In the genomic region with DNA sequence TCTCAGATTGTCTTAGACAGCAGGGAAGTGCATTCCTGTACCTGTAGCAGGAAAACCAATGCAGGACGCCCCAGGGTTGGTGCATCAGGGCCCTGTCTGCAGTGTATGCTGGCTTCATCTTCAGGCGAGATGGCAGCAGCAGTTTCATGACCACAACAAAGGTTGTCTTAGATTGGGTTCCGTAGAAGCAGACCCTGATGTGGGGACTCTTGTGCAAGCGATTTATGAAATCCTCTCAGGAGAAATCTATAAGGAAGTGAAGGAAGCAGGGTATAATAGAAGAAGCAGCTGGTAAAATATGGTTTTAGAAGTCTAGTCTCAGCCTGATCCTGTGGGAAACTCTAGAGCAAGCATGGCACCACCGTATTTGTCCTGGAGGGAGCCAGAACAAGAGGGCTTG, we compare ENCODE assay signal across 19 cellular contexts.
"Had no signal": no experiment of that assay in that cellular context is flagged by ENCODE, and none has a peak within 500 bp of the region (broad histone marks: within the 10 kb centered on the region; RNA-seq: fewer than 3 reads in every experiment).

No MANE protein-coding gene starts in this region.

- DNase-seq: activated CD4-positive, alpha-beta memory T cell treated with anti-CD3 and anti-CD28 coated beads for 36 hours; activated CD4-positive, alpha-beta T cell treated with anti-CD3 and anti-CD28 coated beads for 36 hours; activated naive CD4-positive, alpha-beta T cell; activated naive CD8-positive, alpha-beta T cell treated with anti-CD3 and anti-CD28 coated beads for 36 hours; activated T-cell treated with anti-CD3 and anti-CD28 coated beads for 4 hours; amniotic stem cell; effector memory CD8-positive, alpha-beta T cell; esophagus squamous epithelium; immature natural killer cell; mesenchymal stem cell; naive thymus-derived CD8-positive, alpha-beta T cell; sigmoid colon; stimulated activated CD4-positive, alpha-beta T cell treated with anti-CD3 and anti-CD28 coated beads, Interleukin-4, amount 100 ng/mL, for 4 hours; testis; upper lobe of left lung had no signal

- H3K9me3 ChIP-seq: esophagus squamous epithelium, sigmoid colon, testis, upper lobe of left lung had no signal

- H3K36me3 ChIP-seq: cardiac muscle cell, sigmoid colon had no signal

- H3K4me3 ChIP-seq: cardiac muscle cell, esophagus squamous epithelium, sigmoid colon, testis, upper lobe of left lung had no signal

- H3K27me3 ChIP-seq: cardiac muscle cell, esophagus squamous epithelium, sigmoid colon, testis, upper lobe of left lung had no signal

- H3K4me1 ChIP-seq: parathyroid adenoma, upper lobe of left lung had no signal

- H3K27ac ChIP-seq: cardiac muscle cell, esophagus squamous epithelium, parathyroid adenoma, sigmoid colon, testis, upper lobe of left lung had no signal

- ATAC-seq: activated CD4-positive, alpha-beta T cell treated with anti-CD3 and anti-CD28 coated beads for 36 hours; effector memory CD8-positive, alpha-beta T cell; naive thymus-derived CD8-positive, alpha-beta T cell; stimulated activated memory B cell treated with anti-CD40 and anti-IgM and Interleukin-4, amounts not matched to agents 10 μg/mL and 1 μg/mL and 100 μg/mL, for 72 hours; WTC11 had no signal
